ENCODE assay signal across 18 cellular contexts in genomic region chr1:47623174-47623940, GRCh38.
DNase-seq lines count a peak whose midpoint lies in the region; ATAC-seq and TF ChIP-seq lines count a peak whose summit lies in the region.
"Had no signal": no experiment of that assay in that cellular context is flagged by ENCODE, and none has a peak within 500 bp of the region (broad histone marks: within the 10 kb centered on the region; RNA-seq: fewer than 3 reads in every experiment).

No MANE protein-coding gene starts in this region.

- peak; percentile 33 for DNase-seq in activated CD8-positive, alpha-beta memory T cell treated with anti-CD3 and anti-CD28 coated beads for 24 hours
- no peak for DNase-seq in activated CD8-positive, alpha-beta memory T cell treated with anti-CD3 and anti-CD28 coated beads, Interleukin-2, amount 50 U/mL, for 4 hours
- DNase-seq in esophagus muscularis mucosa (ENCODE audit: extremely low spot score) (peak; percentile 90), osteocyte (ENCODE audit: extremely low spot score, unreplicated experiment) (peak; percentile 63), type B pancreatic cell (ENCODE audit: extremely low spot score, unreplicated experiment) (peak; percentile 37), NCI-H748 treated with DMSO at 0.1 percent for 48 hours (lab: John Stamatoyannopoulos, UW) (no peak)
- DNase-seq in activated naive CD4-positive, alpha-beta T cell treated with Interleukin-2 at 50 U/mL for 16 hours = no peak
- DNase-seq: 8988T; Calu3; CD8-positive, alpha-beta memory T cell; DMS153; NCI-H1105 treated with DMSO at 0.1 percent for 48 hours; NCI-H345; NCI-H524; NCI-H82 had no signal

- no peak for ATAC-seq in HG03460 (IDR thresholded peaks at IDR 0.05; ENCODE audit: unreplicated experiment)

- no peak for TF ChIP-seq EP300 in esophagus muscularis mucosa (IDR thresholded peaks at IDR 0.05)

- no peak for TF ChIP-seq POLR2A in esophagus muscularis mucosa (IDR thresholded peaks at IDR 0.05; ENCODE audit: low read depth)

- no peaks in the 10 kb centered on the region for H3K36me3 ChIP-seq in esophagus muscularis mucosa

- H3K36me3 Mint-ChIP-seq in osteocyte (ENCODE audit: unreplicated experiment) (no peaks in the 10 kb centered on the region), type B pancreatic cell (no peaks in the 10 kb centered on the region)
- H3K36me3 Mint-ChIP-seq: CD8-positive, alpha-beta memory T cell; IgD-negative memory B cell had no signal

- intact Hi-C loops in esophagus muscularis mucosa (cut with DNase I) = no loop called here

- no peak for TF ChIP-seq CTCF in esophagus muscularis mucosa (IDR thresholded peaks at IDR 0.05)
- TF ChIP-seq CTCF in osteocyte (IDR thresholded peaks at IDR 0.05) = no peak
- TF ChIP-seq CTCF in type B pancreatic cell (conservative IDR thresholded peaks at IDR 0.05) = no peak

- H3K4me1 ChIP-seq in esophagus muscularis mucosa = no peaks in the 10 kb centered on the region

- H3K27ac ChIP-seq in esophagus muscularis mucosa (replicated peaks in 1 of 4) = no peak overlapping the region
- H3K27ac ChIP-seq: C4-2B had no signal

- H3K9me3 ChIP-seq in esophagus muscularis mucosa = no peaks in the 10 kb centered on the region

- no peak overlapping the region for H3K27ac Mint-ChIP-seq in osteocyte (ENCODE audit: unreplicated experiment)
- no peak overlapping the region for H3K27ac Mint-ChIP-seq in type B pancreatic cell
- H3K27ac Mint-ChIP-seq: IgD-negative memory B cell had no signal

- no peak overlapping the region for H3K4me3 ChIP-seq in esophagus muscularis mucosa

- H3K4me3 Mint-ChIP-seq in osteocyte (ENCODE audit: unreplicated experiment) (no peak overlapping the region), type B pancreatic cell (no peak overlapping the region)
- H3K4me3 Mint-ChIP-seq: CD8-positive, alpha-beta memory T cell; IgD-negative memory B cell had no signal

- no peaks in the 10 kb centered on the region for H3K4me1 Mint-ChIP-seq in osteocyte (ENCODE audit: unreplicated experiment)
- H3K4me1 Mint-ChIP-seq in type B pancreatic cell (ENCODE audit: unreplicated experiment) = peaks cover 23% of the 10 kb centered on the region
- H3K4me1 Mint-ChIP-seq: CD8-positive, alpha-beta memory T cell; IgD-negative memory B cell had no signal

- H3K9me3 Mint-ChIP-seq in osteocyte (ENCODE audit: unreplicated experiment) (no peaks in the 10 kb centered on the region), type B pancreatic cell (no peaks in the 10 kb centered on the region)
- H3K9me3 Mint-ChIP-seq: CD8-positive, alpha-beta memory T cell had no signal

- peaks cover 0 to 17% (median 2%) of the 10 kb centered on the region in 4 donors for H3K27me3 ChIP-seq in esophagus muscularis mucosa

- whole genome bisulfite sequencing in esophagus muscularis mucosa = 89% methylated on average over 8 of the region's 8 CpGs

- peaks cover 9% of the 10 kb centered on the region for H3K27me3 Mint-ChIP-seq in osteocyte (ENCODE audit: unreplicated experiment)
- H3K27me3 Mint-ChIP-seq in type B pancreatic cell = peaks cover 33% of the 10 kb centered on the region

Comparison
In these comparisons a context has a peak if more than half of its experiments do, and no peak if none do; other contexts are left out.
1. DNase-seq: peak in activated CD8-positive, alpha-beta memory T cell treated with anti-CD3 and anti-CD28 coated beads for 24 hours (single experiment), esophagus muscularis mucosa (single experiment), osteocyte (single experiment) and type B pancreatic cell (single experiment); none in activated CD8-positive, alpha-beta memory T cell treated with anti-CD3 and anti-CD28 coated beads, Interleukin-2, amount 50 U/mL, for 4 hours (single experiment), activated naive CD4-positive, alpha-beta T cell treated with Interleukin-2 at 50 U/mL for 16 hours (single experiment) and NCI-H748 treated with DMSO at 0.1 percent for 48 hours (single experiment).